Comparison of ENCODE assay signal across 1 cellular context in genomic region chr7:65981965-65982792, GRCh38.
TF ChIP-seq lines count a peak whose summit lies in the region.

Gene GUSB (minus strand): TSS chr7:65982213. CDS start chr7:65982183, 30 bp downstream.

TF ChIP-seq in HEK293, 187 proteins besides CTCF, POLR2A, EP300 and RAD21 (continued from another document and continues in another):
- TF ChIP-seq YY1 (tag by site-specific recombination; IDR thresholded peaks at IDR 0.05) (peak; percentile 96), HOXD13 (CRISPR knock-in tag; IDR thresholded peaks at IDR 0.05; ENCODE audit: borderline replicate concordance) (no peak), ZBTB8A (tag by site-specific recombination; IDR thresholded peaks at IDR 0.05) (peak; percentile 91), ZNF837 (tag by site-specific recombination; IDR thresholded peaks at IDR 0.05) (no peak), ZBTB1 (tag by site-specific recombination; IDR thresholded peaks at IDR 0.05) (no peak), GLI2 (tag by site-specific recombination; IDR thresholded peaks at IDR 0.05; ENCODE audit: borderline replicate concordance, low read depth) (no peak), ZNF791 (tag by site-specific recombination; IDR thresholded peaks at IDR 0.05) (no peak), ZNF10 (tag by site-specific recombination; IDR thresholded peaks at IDR 0.05) (peak; percentile 40; the same call in 1 of the 2 replicates), ZNF391 (tag by site-specific recombination; IDR thresholded peaks at IDR 0.05; ENCODE audit: borderline replicate concordance, low read depth) (0 out of 2 replicates have a peak, but pooled peaks have one; percentile 27), ZNF768 (tag by site-specific recombination; IDR thresholded peaks at IDR 0.05) (no peak), ZNF266 (tag by site-specific recombination; IDR thresholded peaks at IDR 0.05; ENCODE audit: low read depth) (no peak), MZF1 (tag by site-specific recombination; IDR thresholded peaks at IDR 0.05; ENCODE audit: borderline replicate concordance) (no peak), ZBTB48 (tag by site-specific recombination; IDR thresholded peaks at IDR 0.05) (0 out of 2 replicates have a peak, but pooled peaks have one; percentile 33), ZNF645 (tag by site-specific recombination; IDR thresholded peaks at IDR 0.05) (no peak), ZNF626 (tag by site-specific recombination; IDR thresholded peaks at IDR 0.05) (no peak), ZNF138 (tag by site-specific recombination; IDR thresholded peaks at IDR 0.05; ENCODE audit: borderline replicate concordance) (no peak), ZNF654 (tag by site-specific recombination; IDR thresholded peaks at IDR 0.05; ENCODE audit: low read depth) (no peak), ZNF112 (tag by site-specific recombination; IDR thresholded peaks at IDR 0.05) (no peak), ZNF596 (tag by site-specific recombination; IDR thresholded peaks at IDR 0.05) (no peak), ZNF658 (tag by site-specific recombination; IDR thresholded peaks at IDR 0.05) (no peak), ZBTB20 (tag by site-specific recombination; IDR thresholded peaks at IDR 0.05) (peak; percentile 75), TRIM28 (IDR thresholded peaks at IDR 0.05; ENCODE audit: borderline replicate concordance, low read length) (peak; percentile 20; the same call in 1 of the 2 replicates), HOXA7 (CRISPR knock-in tag; IDR thresholded peaks at IDR 0.05; ENCODE audit: borderline replicate concordance) (no peak), ZNF843 (tag by site-specific recombination; IDR thresholded peaks at IDR 0.05) (peak; percentile 61; the same call in 1 of the 2 replicates), ZNF19 (tag by site-specific recombination; IDR thresholded peaks at IDR 0.05; ENCODE audit: low read depth) (no peak), ZFHX2 (tag by site-specific recombination; conservative IDR thresholded peaks at IDR 0.05) (peak; percentile 71), HOXC10 (CRISPR knock-in tag; IDR thresholded peaks at IDR 0.05) (no peak), YY2 (tag by site-specific recombination; IDR thresholded peaks at IDR 0.05) (peak; percentile 69), ZNF155 (tag by site-specific recombination; IDR thresholded peaks at IDR 0.05) (no peak), ZNF449 (tag by site-specific recombination; IDR thresholded peaks at IDR 0.05) (peak; percentile 91), ZNF785 (tag by site-specific recombination; IDR thresholded peaks at IDR 0.05) (no peak), ZNF707 (tag by site-specific recombination; IDR thresholded peaks at IDR 0.05) (no peak), ZFP3 (tag by site-specific recombination; IDR thresholded peaks at IDR 0.05; ENCODE audit: low read depth) (no peak), BCL6B (tag by site-specific recombination; IDR thresholded peaks at IDR 0.05) (no peak), MEIS1 (CRISPR knock-in tag; IDR thresholded peaks at IDR 0.05; ENCODE audit: borderline replicate concordance) (no peak), ZBTB21 (tag by site-specific recombination; IDR thresholded peaks at IDR 0.05) (peak; percentile 52), ZNF624 (tag by site-specific recombination; IDR thresholded peaks at IDR 0.05) (no peak), ZNF629 (tag by site-specific recombination; IDR thresholded peaks at IDR 0.05) (peak; percentile 81), ZNF580 (tag by site-specific recombination; IDR thresholded peaks at IDR 0.05) (0 out of 2 replicates have a peak, but pooled peaks have one; percentile 10), GLI4 (tag by site-specific recombination; IDR thresholded peaks at IDR 0.05) (no peak), ZSCAN23 (tag by site-specific recombination; IDR thresholded peaks at IDR 0.05) (no peak), ZSCAN5A (tag by site-specific recombination; IDR thresholded peaks at IDR 0.05) (0 out of 2 replicates have a peak, but pooled peaks have one; percentile 47), ZNF704 (tag by site-specific recombination; IDR thresholded peaks at IDR 0.05) (no peak), PRDM6 (tag by site-specific recombination; IDR thresholded peaks at IDR 0.05) (no peak), AEBP2 (tag by site-specific recombination; IDR thresholded peaks at IDR 0.05; ENCODE audit: borderline replicate concordance) (no peak), KLF8 (tag by site-specific recombination; IDR thresholded peaks at IDR 0.05) (peak; percentile 96), ZNF341 (tag by site-specific recombination; IDR thresholded peaks at IDR 0.05; ENCODE audit: low read depth) (0 out of 2 replicates have a peak, but pooled peaks have one; percentile 30), ZNF830 (tag by site-specific recombination; IDR thresholded peaks at IDR 0.05; ENCODE audit: low read depth) (no peak)
- TF ChIP-seq, protein P1, sequence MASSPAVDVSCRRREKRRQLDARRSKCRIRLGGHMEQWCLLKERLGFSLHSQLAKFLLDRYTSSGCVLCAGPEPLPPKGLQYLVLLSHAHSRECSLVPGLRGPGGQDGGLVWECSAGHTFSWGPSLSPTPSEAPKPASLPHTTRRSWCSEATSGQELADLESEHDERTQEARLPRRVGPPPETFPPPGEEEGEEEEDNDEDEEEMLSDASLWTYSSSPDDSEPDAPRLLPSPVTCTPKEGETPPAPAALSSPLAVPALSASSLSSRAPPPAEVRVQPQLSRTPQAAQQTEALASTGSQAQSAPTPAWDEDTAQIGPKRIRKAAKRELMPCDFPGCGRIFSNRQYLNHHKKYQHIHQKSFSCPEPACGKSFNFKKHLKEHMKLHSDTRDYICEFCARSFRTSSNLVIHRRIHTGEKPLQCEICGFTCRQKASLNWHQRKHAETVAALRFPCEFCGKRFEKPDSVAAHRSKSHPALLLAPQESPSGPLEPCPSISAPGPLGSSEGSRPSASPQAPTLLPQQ (tag by site-specific recombination; IDR thresholded peaks at IDR 0.05), result peak; percentile 73; the same call in 1 of the 2 replicates
- TF ChIP-seq, protein P2, sequence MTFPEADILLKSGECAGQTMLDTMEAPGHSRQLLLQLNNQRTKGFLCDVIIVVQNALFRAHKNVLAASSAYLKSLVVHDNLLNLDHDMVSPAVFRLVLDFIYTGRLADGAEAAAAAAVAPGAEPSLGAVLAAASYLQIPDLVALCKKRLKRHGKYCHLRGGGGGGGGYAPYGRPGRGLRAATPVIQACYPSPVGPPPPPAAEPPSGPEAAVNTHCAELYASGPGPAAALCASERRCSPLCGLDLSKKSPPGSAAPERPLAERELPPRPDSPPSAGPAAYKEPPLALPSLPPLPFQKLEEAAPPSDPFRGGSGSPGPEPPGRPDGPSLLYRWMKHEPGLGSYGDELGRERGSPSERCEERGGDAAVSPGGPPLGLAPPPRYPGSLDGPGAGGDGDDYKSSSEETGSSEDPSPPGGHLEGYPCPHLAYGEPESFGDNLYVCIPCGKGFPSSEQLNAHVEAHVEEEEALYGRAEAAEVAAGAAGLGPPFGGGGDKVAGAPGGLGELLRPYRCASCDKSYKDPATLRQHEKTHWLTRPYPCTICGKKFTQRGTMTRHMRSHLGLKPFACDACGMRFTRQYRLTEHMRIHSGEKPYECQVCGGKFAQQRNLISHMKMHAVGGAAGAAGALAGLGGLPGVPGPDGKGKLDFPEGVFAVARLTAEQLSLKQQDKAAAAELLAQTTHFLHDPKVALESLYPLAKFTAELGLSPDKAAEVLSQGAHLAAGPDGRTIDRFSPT (tag by site-specific recombination; IDR thresholded peaks at IDR 0.05), result peak; percentile 89
- TF ChIP-seq, protein P3, sequence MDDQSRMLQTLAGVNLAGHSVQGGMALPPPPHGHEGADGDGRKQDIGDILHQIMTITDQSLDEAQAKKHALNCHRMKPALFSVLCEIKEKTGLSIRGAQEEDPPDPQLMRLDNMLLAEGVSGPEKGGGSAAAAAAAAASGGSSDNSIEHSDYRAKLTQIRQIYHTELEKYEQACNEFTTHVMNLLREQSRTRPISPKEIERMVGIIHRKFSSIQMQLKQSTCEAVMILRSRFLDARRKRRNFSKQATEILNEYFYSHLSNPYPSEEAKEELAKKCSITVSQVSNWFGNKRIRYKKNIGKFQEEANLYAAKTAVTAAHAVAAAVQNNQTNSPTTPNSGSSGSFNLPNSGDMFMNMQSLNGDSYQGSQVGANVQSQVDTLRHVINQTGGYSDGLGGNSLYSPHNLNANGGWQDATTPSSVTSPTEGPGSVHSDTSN (CRISPR knock-in tag; IDR thresholded peaks at IDR 0.05), result peak; percentile 96
- TF ChIP-seq, protein P4, sequence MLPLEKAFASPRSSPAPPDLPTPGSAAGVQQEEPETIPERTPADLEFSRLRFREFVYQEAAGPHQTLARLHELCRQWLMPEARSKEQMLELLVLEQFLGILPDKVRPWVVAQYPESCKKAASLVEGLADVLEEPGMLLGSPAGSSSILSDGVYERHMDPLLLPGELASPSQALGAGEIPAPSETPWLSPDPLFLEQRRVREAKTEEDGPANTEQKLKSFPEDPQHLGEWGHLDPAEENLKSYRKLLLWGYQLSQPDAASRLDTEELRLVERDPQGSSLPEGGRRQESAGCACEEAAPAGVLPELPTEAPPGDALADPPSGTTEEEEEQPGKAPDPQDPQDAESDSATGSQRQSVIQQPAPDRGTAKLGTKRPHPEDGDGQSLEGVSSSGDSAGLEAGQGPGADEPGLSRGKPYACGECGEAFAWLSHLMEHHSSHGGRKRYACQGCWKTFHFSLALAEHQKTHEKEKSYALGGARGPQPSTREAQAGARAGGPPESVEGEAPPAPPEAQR (tag by site-specific recombination; IDR thresholded peaks at IDR 0.05), result no peak
